In genomic region chr3:85504129-85504784, GRCh38 we compare ENCODE assay signal across 8 cellular contexts.
A peak's percentile ranks its signal among the peaks of the same experiment; 100 is the strongest.
DNase-seq lines count a peak whose midpoint lies in the region; ATAC-seq and TF ChIP-seq lines count a peak whose summit lies in the region.
"Not testable (repeated sequence)": the region's sequence is repeated elsewhere in the genome, so short reads cannot be mapped to it uniquely, and the experiment has no call there.

No MANE protein-coding gene starts in this region.

- TF ChIP-seq CTCF in SK-N-SH (IDR thresholded peaks at IDR 0.05); mesothelial cell of epicardium (IDR thresholded peaks at IDR 0.05; ENCODE audit: unreplicated experiment); spleen (IDR thresholded peaks at IDR 0.05 in 8 of 11, conservative IDR thresholded peaks at IDR 0.05 in 3 of 11): not testable (repeated sequence)

- H3K9me3 ChIP-seq in CD8-positive, alpha-beta memory T cell (ENCODE audit: low read length); HUES64 (ENCODE audit: insufficient read depth, low read depth, low read length); SK-N-SH; spleen: not testable (repeated sequence)

- not testable (repeated sequence) for TF ChIP-seq EP300 in SK-N-SH (IDR thresholded peaks at IDR 0.05; ENCODE audit: borderline replicate concordance in 1 of 2, low read depth in 1 of 2, low read length in 1 of 2)

- intact Hi-C loops in left cardiac atrium (cut with DNase I); spleen (cut with DNase I; ENCODE audit: low total_unique reads): not testable (repeated sequence)

- TF ChIP-seq RAD21 in SK-N-SH (IDR thresholded peaks at IDR 0.05; ENCODE audit: low read length), result 0 out of 2 replicates have a peak, but pooled peaks have one; percentile 18

- CTCF ChIA-PET in CD8-positive, alpha-beta memory T cell (lab: Charles Lee); activated CD8-positive, alpha-beta T cell treated with anti-CD3 and anti-CD28 coated beads, Interleukin-2, amount 10 ng/mL, durations not matched to agents 7 days and 5 days (lab: Charles Lee): not testable (repeated sequence)
- CTCF ChIA-PET in SK-N-SH (lab: Yijun Ruan, JAX), result interaction anchor here (0.8 to 1.2 kb wide), 3 partner anchors 58 to 539 kb away, joined by 3 to 4 read pairs (median 4); no protein-coding TSS in a partner anchor

- peak overlapping the region; percentile 83 for H3K4me2 ChIP-seq in SK-N-SH

- not testable (repeated sequence) for H3K9me2 ChIP-seq in SK-N-SH

- peak overlapping the region in 5 of 7 donors; percentile 27 to 71 (median 67) for H3K4me3 Mint-ChIP-seq in CD8-positive, alpha-beta memory T cell
- H3K4me3 Mint-ChIP-seq in activated CD8-positive, alpha-beta T cell treated with anti-CD3 and anti-CD28 coated beads, Interleukin-2, amount 10 ng/mL, durations not matched to agents 7 days and 5 days, result peak overlapping the region; percentile 72
- H3K4me3 Mint-ChIP-seq in activated naive CD8-positive, alpha-beta T cell treated with anti-CD3 and anti-CD28 coated beads, Interleukin-2, amount 10 ng/mL, durations not matched to agents 7 days and 5 days, result peak overlapping the region; percentile 75
- peak overlapping the region; percentile 68 for H3K4me3 Mint-ChIP-seq in mesothelial cell of epicardium

- not testable (repeated sequence) for H3K79me2 ChIP-seq in SK-N-SH (ENCODE audit: insufficient read depth)

- H3K36me3 Mint-ChIP-seq in CD8-positive, alpha-beta memory T cell; activated CD8-positive, alpha-beta T cell treated with anti-CD3 and anti-CD28 coated beads, Interleukin-2, amount 10 ng/mL, durations not matched to agents 7 days and 5 days (ENCODE audit: low read depth); activated naive CD8-positive, alpha-beta T cell treated with anti-CD3 and anti-CD28 coated beads, Interleukin-2, amount 10 ng/mL, durations not matched to agents 7 days and 5 days; mesothelial cell of epicardium: not testable (repeated sequence)

- H2AFZ ChIP-seq in SK-N-SH (ENCODE audit: low read depth), result peak overlapping the region; percentile 93

- H3K27me3 Mint-ChIP-seq in CD8-positive, alpha-beta memory T cell; activated CD8-positive, alpha-beta T cell treated with anti-CD3 and anti-CD28 coated beads, Interleukin-2, amount 10 ng/mL, durations not matched to agents 7 days and 5 days (ENCODE audit: low read depth); activated naive CD8-positive, alpha-beta T cell treated with anti-CD3 and anti-CD28 coated beads, Interleukin-2, amount 10 ng/mL, durations not matched to agents 7 days and 5 days; mesothelial cell of epicardium (ENCODE audit: low read depth): not testable (repeated sequence)

- H3K27ac Mint-ChIP-seq in CD8-positive, alpha-beta memory T cell, result peak overlapping the region in 2 of 8 donors; percentile 45 to 86
- peak overlapping the region; percentile 90 for H3K27ac Mint-ChIP-seq in activated CD8-positive, alpha-beta T cell treated with anti-CD3 and anti-CD28 coated beads, Interleukin-2, amount 10 ng/mL, durations not matched to agents 7 days and 5 days
- peak overlapping the region; percentile 85 for H3K27ac Mint-ChIP-seq in activated naive CD8-positive, alpha-beta T cell treated with anti-CD3 and anti-CD28 coated beads, Interleukin-2, amount 10 ng/mL, durations not matched to agents 7 days and 5 days
- H3K27ac Mint-ChIP-seq in mesothelial cell of epicardium, result peak overlapping the region; percentile 51

- DNase-seq in CD8-positive, alpha-beta memory T cell, result peak in 1 of 5 donors; percentile 52
- DNase-seq in SK-N-SH (peak; percentile 41), left cardiac atrium (peak; percentile 10), mesothelial cell of epicardium (ENCODE audit: low spot score in 2 of 2, unreplicated experiment in 2 of 2) (peak in 1 of 2 experiments; percentile 60), spleen (peak; percentile 83)
- peak; percentile 39 for DNase-seq in activated CD8-positive, alpha-beta T cell treated with anti-CD3 and anti-CD28 coated beads, Interleukin-2, amount 10 ng/mL, durations not matched to agents 7 days and 5 days
- peak; percentile 32 for DNase-seq in activated naive CD8-positive, alpha-beta T cell treated with anti-CD3 and anti-CD28 coated beads, Interleukin-2, amount 10 ng/mL, durations not matched to agents 7 days and 5 days

- H3K9ac ChIP-seq in HUES64 (ENCODE audit: low read depth, low read length), result not testable (repeated sequence)
- H3K9ac ChIP-seq in SK-N-SH, result peak overlapping the region; percentile 29; the same call in 1 of the 2 replicates

- 72% methylated on average over 31 of the region's 33 CpGs for WGBS in HUES64
- 18% methylated on average over 12 of the region's 33 CpGs for WGBS in SK-N-SH (ENCODE audit: low lambda C conversion rate)
- 88 to 94% (median 90%) methylated on average over 18 to 32 of the region's 33 CpGs for WGBS in spleen, 5 donors

- H3K4me3 ChIP-seq in CD8-positive, alpha-beta memory T cell (ENCODE audit: low read length), result not testable (repeated sequence)
- peak overlapping the region; percentile 37 for H3K4me3 ChIP-seq in HUES64 (ENCODE audit: low read length)
- peak overlapping the region; percentile 58 to 65 for H3K4me3 ChIP-seq in SK-N-SH (ENCODE audit: low read depth in 2 of 2, low read length in 1 of 2)
- peak overlapping the region in 1 of 8 donors; percentile 15 for H3K4me3 ChIP-seq in spleen

- POLR2A ChIA-PET in CD8-positive, alpha-beta memory T cell (lab: Charles Lee); activated CD8-positive, alpha-beta T cell treated with anti-CD3 and anti-CD28 coated beads, Interleukin-2, amount 10 ng/mL, durations not matched to agents 7 days and 5 days (lab: Charles Lee); activated naive CD8-positive, alpha-beta T cell treated with anti-CD3 and anti-CD28 coated beads, Interleukin-2, amount 10 ng/mL, durations not matched to agents 7 days and 5 days (lab: Charles Lee): not testable (repeated sequence)
- POLR2A ChIA-PET in SK-N-SH (lab: Yijun Ruan, JAX), result interaction anchor here (1.2 kb wide), 1 partner anchor 545 kb away, joined by 3 read pairs; the partner anchor contains the start of gene CADM2

- not testable (repeated sequence) for H3K4me1 ChIP-seq in CD8-positive, alpha-beta memory T cell (ENCODE audit: insufficient read depth, low read length); HUES64 (ENCODE audit: insufficient read depth, low read length); SK-N-SH (ENCODE audit: control insufficient read depth in 1 of 2, insufficient read depth in 2 of 2, low read depth in 1 of 2, low read length in 1 of 2); spleen

- H3K9me3 Mint-ChIP-seq in CD8-positive, alpha-beta memory T cell, result peaks cover 5 to 22% (median 13%) of the 10 kb centered on the region in 5 donors
- H3K9me3 Mint-ChIP-seq in activated CD8-positive, alpha-beta T cell treated with anti-CD3 and anti-CD28 coated beads, Interleukin-2, amount 10 ng/mL, durations not matched to agents 7 days and 5 days (ENCODE audit: insufficient read depth); activated naive CD8-positive, alpha-beta T cell treated with anti-CD3 and anti-CD28 coated beads, Interleukin-2, amount 10 ng/mL, durations not matched to agents 7 days and 5 days; mesothelial cell of epicardium: not testable (repeated sequence)

- H3K27me3 ChIP-seq in CD8-positive, alpha-beta memory T cell (ENCODE audit: insufficient read depth, low read length, poor library complexity, severe bottlenecking); HUES64 (ENCODE audit: insufficient read depth, low read length); SK-N-SH (ENCODE audit: insufficient read depth); spleen (replicated peaks in 1 of 7): not testable (repeated sequence)

- not testable (repeated sequence) for H4K20me1 ChIP-seq in SK-N-SH (ENCODE audit: insufficient read depth)

- peak overlapping the region; percentile 28 for H3K27ac ChIP-seq in CD8-positive, alpha-beta memory T cell (ENCODE audit: low read depth, low read length)
- H3K27ac ChIP-seq in HUES64 (ENCODE audit: low read depth, low read length), result not testable (repeated sequence)
- H3K27ac ChIP-seq in SK-N-SH (ENCODE audit: low read depth in 2 of 2, low read length in 1 of 2), result peak overlapping the region in 1 of 2 experiments; percentile 71; a peak in 2 of 4 replicates
- H3K27ac ChIP-seq in spleen, result peak overlapping the region in 1 of 8 donors; percentile 18

- H3K4me1 Mint-ChIP-seq in CD8-positive, alpha-beta memory T cell; activated CD8-positive, alpha-beta T cell treated with anti-CD3 and anti-CD28 coated beads, Interleukin-2, amount 10 ng/mL, durations not matched to agents 7 days and 5 days (ENCODE audit: low read depth); activated naive CD8-positive, alpha-beta T cell treated with anti-CD3 and anti-CD28 coated beads, Interleukin-2, amount 10 ng/mL, durations not matched to agents 7 days and 5 days: not testable (repeated sequence)
- H3K4me1 Mint-ChIP-seq in mesothelial cell of epicardium, result peaks cover 29% of the 10 kb centered on the region

- TF ChIP-seq POLR2A in spleen (IDR thresholded peaks at IDR 0.05), result not testable (repeated sequence)

- not testable (repeated sequence) for H3K36me3 ChIP-seq in CD8-positive, alpha-beta memory T cell (ENCODE audit: insufficient read depth, low read length); HUES64 (ENCODE audit: insufficient read depth, low read length); SK-N-SH (replicated peaks in 1 of 2; ENCODE audit: control insufficient read depth in 1 of 2, insufficient read depth in 2 of 2, low read length in 1 of 2); spleen

- H3F3A ChIP-seq in SK-N-SH (replicated peaks; ENCODE audit: insufficient read depth), result not testable (repeated sequence)

- peak; percentile 53 for ATAC-seq in activated CD8-positive, alpha-beta T cell treated with anti-CD3 and anti-CD28 coated beads, Interleukin-2, amount 10 ng/mL, durations not matched to agents 7 days and 5 days
- peak; percentile 30 for ATAC-seq in activated naive CD8-positive, alpha-beta T cell treated with anti-CD3 and anti-CD28 coated beads, Interleukin-2, amount 10 ng/mL, durations not matched to agents 7 days and 5 days (ENCODE audit: low read depth)
- ATAC-seq in left cardiac atrium, result not testable (repeated sequence)

TF ChIP-seq in SK-N-SH, 30 proteins besides CTCF, POLR2A, EP300 and RAD21:
- TF ChIP-seq MXI1 (IDR thresholded peaks at IDR 0.05; ENCODE audit: low read depth, low read length), result 0 out of 2 replicates have a peak, but pooled peaks have one; percentile 5
